ENCODE assay signal across 8 cellular contexts in the genomic region with DNA sequence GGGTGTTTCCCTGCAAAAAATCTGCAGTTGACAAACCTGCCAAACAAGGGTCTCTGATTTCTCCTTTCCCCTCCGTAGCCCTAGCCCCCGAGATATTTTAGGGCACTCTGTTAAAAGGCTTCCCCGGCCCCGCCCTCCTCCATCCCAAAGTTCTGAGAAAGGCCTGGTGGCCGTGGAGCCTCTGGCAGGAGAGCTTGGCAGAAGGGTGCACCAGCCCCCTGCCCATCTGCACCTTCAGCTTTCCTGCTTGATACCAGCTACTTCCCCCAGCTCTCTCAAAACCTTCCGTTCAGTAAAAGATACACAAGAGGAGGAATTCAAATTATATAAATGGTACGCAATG. TPM values are rescaled to one million over a fixed set of nuclear protein-coding genes. Genes with fewer than 3 reads are reported as not detected.
DNase-seq lines count a peak whose midpoint lies in the region; ATAC-seq, FAIRE-seq and TF ChIP-seq lines count a peak whose summit lies in the region.

No MANE protein-coding gene starts in this region.

- H4K20me1 ChIP-seq in H1 (replicated peaks in 1 of 2; ENCODE audit: control insufficient read depth in 1 of 2, insufficient read depth in 2 of 2, low read length in 2 of 2) = peaks cover 24 to 32% of the 10 kb centered on the region in 2 experiments

- H3K9me3 ChIP-seq in BE2C (0 out of 2 replicates have a peak, but pooled peaks cover 3% of the 10 kb centered on the region), NT2/D1 (ENCODE audit: insufficient read depth, low read length) (peaks cover 31% of the 10 kb centered on the region), H1 (ENCODE audit: insufficient read depth in 2 of 2, low read depth in 1 of 2, low read length in 1 of 2) (peaks cover 19 to 25% of the 10 kb centered on the region in 2 experiments), thyroid gland (no peaks in the 10 kb centered on the region)

- H3K9me3 Mint-ChIP-seq in nephron progenitor cell = peaks cover 45% of the 10 kb centered on the region

- H3K27ac ChIP-seq in H1 (ENCODE audit: low read depth, low read length) = no peak overlapping the region
- H3K27ac ChIP-seq in thyroid gland = peak overlapping the region in 1 of 3 donors; percentile 86

- peak overlapping the region; percentile 62 to 84 for H3K4me2 ChIP-seq in H1 (ENCODE audit: insufficient read depth in 1 of 2, low read depth in 2 of 2, low read length in 2 of 2)

- peak overlapping the region; percentile 88 for H3K9ac ChIP-seq in NT2/D1 (ENCODE audit: insufficient read length, low read depth)
- H3K9ac ChIP-seq in H1 (replicated peaks in 1 of 4; ENCODE audit: extremely low read depth in 1 of 4, low read depth in 3 of 4, low read length in 3 of 4) = no peak overlapping the region

- H3K14ac ChIP-seq in H1 (ENCODE audit: insufficient read length) = no peak overlapping the region

- no peak for FAIRE-seq in H1 (lab: Jason Lieb, UNC)

- intact Hi-C loops in thyroid gland (cut with DNase I) = no loop called here

- H3K4ac ChIP-seq in H1 (replicated peaks; ENCODE audit: insufficient read length, low read depth, low read length) = no peak overlapping the region

- no peak overlapping the region for H4K91ac ChIP-seq in H1 (replicated peaks; ENCODE audit: insufficient read length, low read length)

- H2BK120ac ChIP-seq in H1 (replicated peaks; ENCODE audit: low read depth, low read length) = no peak overlapping the region

- TF ChIP-seq CTCF in BE2C (IDR thresholded peaks at IDR 0.05; ENCODE audit: low read depth, low read length) (no peak), H1 (IDR thresholded peaks at IDR 0.05; ENCODE audit: control extremely low read depth in 1 of 3, insufficient read depth in 1 of 3, low read depth in 1 of 3, low read length in 3 of 3) (no peak), nephron progenitor cell (IDR thresholded peaks at IDR 0.05) (no peak), thyroid gland (IDR thresholded peaks at IDR 0.05) (no peak)

- no peak overlapping the region for H3K56ac ChIP-seq in H1 (replicated peaks; ENCODE audit: insufficient read length, low read depth, low read length)

- 81% methylated on average over 7 of the region's 7 CpGs; no CpG with 5 or more reads in 1 of the 2 experiments for WGBS in H1 (ENCODE audit: extremely low coverage in 1 of 2, insufficient coverage in 1 of 2, insufficient read length in 1 of 2, insufficient replicate concordance in 2 of 2, low coverage in 1 of 2, low lambda C conversion rate in 2 of 2, missing lambda C conversion rate in 1 of 2), 2 experiments
- WGBS in thyroid gland, 2 donors = 62 to 67% methylated on average over 7 of the region's 7 CpGs

- no peak overlapping the region for H3K18ac ChIP-seq in H1 (ENCODE audit: extremely low read depth, low read length)

- peaks cover 0 to 5% of the 10 kb centered on the region in 2 experiments; a peak in 1 of 4 replicates for H3K79me2 ChIP-seq in H1 (ENCODE audit: control insufficient read depth in 1 of 2, insufficient read depth in 2 of 2, low read length in 2 of 2)

- H3K27ac Mint-ChIP-seq in nephron progenitor cell = no peak overlapping the region

- peaks cover 5% of the 10 kb centered on the region for H3K36me3 Mint-ChIP-seq in nephron progenitor cell (ENCODE audit: low read depth)

- no peak overlapping the region for H2BK5ac ChIP-seq in H1 (ENCODE audit: low read depth, low read length)

- H2BK15ac ChIP-seq in H1 (ENCODE audit: low read length) = no peak overlapping the region

- H3K79me1 ChIP-seq in H1 (ENCODE audit: low read depth, low read length) = peaks cover 17% of the 10 kb centered on the region

- no peak for TF ChIP-seq RAD21 in H1 (IDR thresholded peaks at IDR 0.05 in 1 of 2, conservative IDR thresholded peaks at IDR 0.05 in 1 of 2; ENCODE audit: low read depth in 2 of 2, low read length in 2 of 2)

- no peak overlapping the region for H2BK12ac ChIP-seq in H1 (ENCODE audit: low read depth, low read length)

- peak overlapping the region; percentile 54; the same call in 1 of the 2 replicates for H2AFZ ChIP-seq in H1 (ENCODE audit: low read length)

- ATAC-seq in GM18520 (IDR thresholded peaks at IDR 0.05; ENCODE audit: unreplicated experiment) (no peak), esophagus mucosa (no peak)

- peak overlapping the region; percentile 93 for H3K4me3 ChIP-seq in BE2C (ENCODE audit: low read depth, low read length)
- H3K4me3 ChIP-seq in NT2/D1 (ENCODE audit: insufficient read length, low read depth) = peak overlapping the region; percentile 98
- peak overlapping the region; percentile 74 to 87 (median 76); a peak in 7 of 8 replicates for H3K4me3 ChIP-seq in H1 (ENCODE audit: extremely low read depth in 1 of 4, insufficient read depth in 2 of 4, low read depth in 3 of 4, low read length in 4 of 4)
- H3K4me3 ChIP-seq in thyroid gland (replicated peaks in 1 of 3) = peak overlapping the region in 1 of 3 donors; percentile 98

- H4K8ac ChIP-seq in H1 (ENCODE audit: extremely low read depth, insufficient read depth, low read length) = peak overlapping the region; percentile 65; the same call in 1 of the 2 replicates

- no peak overlapping the region for H2AK5ac ChIP-seq in H1 (ENCODE audit: low read depth, low read length)

- DNase-seq in BE2C (no peak), NT2/D1 (ENCODE audit: low read depth, low spot score) (no peak), H1 (ENCODE audit: low read depth in 1 of 2, low spot score in 2 of 2) (no peak), nephron progenitor cell (no peak), thyroid gland (no peak), NCI-H345 treated with DMSO at 0.1 percent for 48 hours (lab: John Stamatoyannopoulos, UW; ENCODE audit: unreplicated experiment) (no peak)

- H3K23ac ChIP-seq in H1 (ENCODE audit: insufficient read length) = no peak overlapping the region

- peaks cover 4% of the 10 kb centered on the region; the same call in 1 of the 2 replicates for H3K4me1 ChIP-seq in BE2C
- H3K4me1 ChIP-seq in NT2/D1 (ENCODE audit: insufficient read depth, insufficient read length) = peaks cover 9% of the 10 kb centered on the region
- H3K4me1 ChIP-seq in H1 (replicated peaks in 1 of 4; ENCODE audit: control insufficient read depth in 3 of 4, insufficient read depth in 4 of 4, low read length in 3 of 4) = peaks cover 0 to 9% (median 6%) of the 10 kb centered on the region in 4 experiments; a peak in 6 of 7 replicates
- peaks cover 27 to 32% of the 10 kb centered on the region in 2 donors for H3K4me1 ChIP-seq in thyroid gland

- H4K5ac ChIP-seq in H1 (ENCODE audit: insufficient read length, low read depth, low read length) = peak overlapping the region; percentile 81

- TF ChIP-seq POLR2A in H1 (IDR thresholded peaks at IDR 0.05; ENCODE audit: control extremely low read depth in 1 of 2, low read depth in 2 of 2, low read length in 2 of 2) (no peak), thyroid gland (IDR thresholded peaks at IDR 0.05) (no peak)

- peaks cover 20% of the 10 kb centered on the region for H3K27me3 Mint-ChIP-seq in nephron progenitor cell (ENCODE audit: low read depth, poor library complexity)

- no peaks in the 10 kb centered on the region; the same call in 1 of the 2 replicates for H3K36me3 ChIP-seq in BE2C
- peaks cover 24% of the 10 kb centered on the region for H3K36me3 ChIP-seq in NT2/D1 (ENCODE audit: insufficient read depth, insufficient read length, low read length)
- H3K36me3 ChIP-seq in H1 (ENCODE audit: control insufficient read depth in 2 of 4, insufficient read depth in 4 of 4, low read length in 3 of 4) = no peaks in the 10 kb centered on the region
- no peaks in the 10 kb centered on the region for H3K36me3 ChIP-seq in thyroid gland

- H3K4me3 Mint-ChIP-seq in nephron progenitor cell = peak overlapping the region; percentile 97

- H3K4me1 Mint-ChIP-seq in nephron progenitor cell = peaks cover 50% of the 10 kb centered on the region

- H3K27me3 ChIP-seq in BE2C (no peaks in the 10 kb centered on the region), NT2/D1 (ENCODE audit: insufficient read depth, insufficient read length) (peaks cover 12% of the 10 kb centered on the region), H1 (replicated peaks in 1 of 4; ENCODE audit: control insufficient read depth in 3 of 4, extremely low read depth in 1 of 4, insufficient read depth in 3 of 4, low read length in 3 of 4) (peaks cover 14 to 40% (median 40%) of the 10 kb centered on the region in 4 experiments), thyroid gland (no peaks in the 10 kb centered on the region)

- POLR2A ChIA-PET in H1 (lab: Charles Lee; ENCODE audit: partially characterized antibody) = no interaction called here

- CTCF ChIA-PET in H1 (lab: Charles Lee; ENCODE audit: partially characterized antibody) = interaction anchor here (0.5 to 2.1 kb wide), 2 partner anchors 12 to 23 kb away, joined by 3 to 6 read pairs; no protein-coding TSS in a partner anchor

- H3K23me2 ChIP-seq in H1 (ENCODE audit: low read depth, low read length) = peaks cover 7% of the 10 kb centered on the region

- no peak overlapping the region for H2BK20ac ChIP-seq in H1 (ENCODE audit: low read length)

- no peak for TF ChIP-seq EP300 in H1 (IDR thresholded peaks at IDR 0.05; ENCODE audit: borderline replicate concordance in 1 of 2, low read depth in 2 of 2, low read length in 2 of 2)

RNA-seq across cellular contexts. Expression of gene CANT1, which starts 0.7 kb away (rescaled TPM):
- polyA plus RNA-seq in BE2C (2012; ENCODE audit: insufficient read depth, insufficient read length, low read depth) = 99.6 TPM
- total RNA-seq in H1 (2021; fragmentation: NEBNext Ultra II Directional; extraction: Animal tissue kit (Norgen Biotek cat#: 25700)) = 30.7 and 32.6 TPM in 2 replicates
- polyA plus RNA-seq in H1 (2011; rRNA removed) = 23.0 and 28.3 TPM in 2 replicates
- polyA plus RNA-seq in H1 (2011; cell fraction: cytosol; rRNA removed) = 19.0 TPM
- 28.5 TPM for polyA plus RNA-seq in H1 (2011; cell fraction: nucleus; rRNA removed)
- polyA plus RNA-seq in H1 (2012, experiment 1 of 2) = 19.2 to 24.9 TPM (median 22.0 TPM) in 4 replicates
- 28.3 TPM for polyA plus RNA-seq in H1 (2012, experiment 2 of 2)
- 21.6 TPM for polyA plus RNA-seq in H1 (2013, experiment 1 of 2)
- polyA plus RNA-seq in H1 (2013, experiment 2 of 2) = 24.5 TPM
- polyA minus RNA-seq in H1 (2011; rRNA and poly(A)+ RNA removed) = 23.3 and 23.8 TPM in 2 replicates
- polyA minus RNA-seq in H1 (2011; cell fraction: cytosol; rRNA and poly(A)+ RNA removed) = 28.7 TPM
- 13.1 TPM for polyA minus RNA-seq in H1 (2011; cell fraction: nucleus; rRNA and poly(A)+ RNA removed)
- total RNA-seq in thyroid gland (10 to 100 TPM; 21.2 to 37.1 (median 27.3) TPM), esophagus mucosa (55.5 TPM)

RNA-seq across cellular contexts. Expression of gene C1QTNF1, which starts 13.7 kb away (rescaled TPM):
- 11.1 TPM for polyA plus RNA-seq in BE2C (2012; ENCODE audit: insufficient read depth, insufficient read length, low read depth)
- total RNA-seq in H1 (2021; fragmentation: NEBNext Ultra II Directional; extraction: Animal tissue kit (Norgen Biotek cat#: 25700)) = 2.5 and 3.5 TPM in 2 replicates
- polyA plus RNA-seq in H1 (2011; rRNA removed) = 1.5 and 2.1 TPM in 2 replicates
- 1.1 TPM for polyA plus RNA-seq in H1 (2011; cell fraction: cytosol; rRNA removed)
- polyA plus RNA-seq in H1 (2011; cell fraction: nucleus; rRNA removed) = 1.8 TPM
- polyA plus RNA-seq in H1 (2012, experiment 1 of 2) = 1.4 to 2.4 TPM (median 1.9 TPM) in 4 replicates
- 2.1 TPM for polyA plus RNA-seq in H1 (2012, experiment 2 of 2)
- polyA plus RNA-seq in H1 (2013, experiment 1 of 2) = 0.83 TPM
- polyA plus RNA-seq in H1 (2013, experiment 2 of 2) = 0.87 TPM
- 0.44 and 0.49 TPM in 2 replicates for polyA minus RNA-seq in H1 (2011; rRNA and poly(A)+ RNA removed)
- polyA minus RNA-seq in H1 (2011; cell fraction: cytosol; rRNA and poly(A)+ RNA removed) = 0.95 TPM
- polyA minus RNA-seq in H1 (2011; cell fraction: nucleus; rRNA and poly(A)+ RNA removed) = 1.3 TPM
- total RNA-seq in thyroid gland = 100 to 1,000 TPM in 1 of 4 donors, 10 to 100 TPM in 3; 58.8 to 135 (median 73.7) TPM
- total RNA-seq in esophagus mucosa = 4.1 TPM

RNA-seq across cellular contexts. Expression of gene LGALS3BP, which starts 30.6 kb away (rescaled TPM):
- 544 TPM for polyA plus RNA-seq in BE2C (2012; ENCODE audit: insufficient read depth, insufficient read length, low read depth)
- total RNA-seq in H1 (2021; fragmentation: NEBNext Ultra II Directional; extraction: Animal tissue kit (Norgen Biotek cat#: 25700)) = 53.8 and 56.1 TPM in 2 replicates
- polyA plus RNA-seq in H1 (2011; rRNA removed) = 61.6 and 87.5 TPM in 2 replicates
- 27.3 TPM for polyA plus RNA-seq in H1 (2011; cell fraction: cytosol; rRNA removed)
- 94.7 TPM for polyA plus RNA-seq in H1 (2011; cell fraction: nucleus; rRNA removed)
- 60.4 to 89.3 TPM (median 80.4 TPM) in 4 replicates for polyA plus RNA-seq in H1 (2012, experiment 1 of 2)
- 91.4 TPM for polyA plus RNA-seq in H1 (2012, experiment 2 of 2)
- polyA plus RNA-seq in H1 (2013, experiment 1 of 2) = 75.5 TPM
- 60.2 TPM for polyA plus RNA-seq in H1 (2013, experiment 2 of 2)
- 39.2 and 40.3 TPM in 2 replicates for polyA minus RNA-seq in H1 (2011; rRNA and poly(A)+ RNA removed)
- 57.8 TPM for polyA minus RNA-seq in H1 (2011; cell fraction: cytosol; rRNA and poly(A)+ RNA removed)
- polyA minus RNA-seq in H1 (2011; cell fraction: nucleus; rRNA and poly(A)+ RNA removed) = 38.8 TPM
- total RNA-seq in thyroid gland (100 to 1,000 TPM; 193 to 443 (median 390) TPM), esophagus mucosa (193 TPM)

Comparison
In these comparisons a context has a peak if more than half of its experiments do, and no peak if none do; other contexts are left out.
1. RNA of gene C1QTNF1, which starts 13.7 kb away (total RNA-seq): 58.8 to 135 TPM in thyroid gland; 4.1 TPM in esophagus mucosa (single experiment) and 2.5 to 3.5 TPM in H1; every median in the first group is over 10 times any median in the second.